Comparison of ENCODE assay signal across 8 cellular contexts in the genomic region with DNA sequence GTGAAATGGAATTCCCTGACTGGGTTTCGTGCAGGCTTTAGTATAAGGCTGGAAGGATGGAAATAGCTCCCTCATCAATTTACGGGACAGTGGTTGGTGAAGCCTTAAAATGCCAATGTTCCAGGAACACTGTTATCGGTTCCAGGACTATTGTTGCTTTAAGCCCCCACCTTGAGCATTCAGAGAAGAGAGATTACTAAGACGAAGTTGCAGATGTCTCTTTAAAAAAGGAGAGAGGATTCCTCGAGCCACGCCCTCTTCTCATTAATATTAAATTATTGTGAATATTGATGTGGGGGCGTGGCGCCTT. TPM values are rescaled to one million over a fixed set of nuclear protein-coding genes. Genes with fewer than 3 reads are reported as not detected.
DNase-seq lines count a peak whose midpoint lies in the region; ATAC-seq, FAIRE-seq and TF ChIP-seq lines count a peak whose summit lies in the region.

No MANE protein-coding gene starts in this region.

- TF ChIP-seq CTCF in astrocyte (IDR thresholded peaks at IDR 0.05; ENCODE audit: insufficient read depth, low read depth, low read length) (no peak), vagina (IDR thresholded peaks at IDR 0.05) (no peak)

- H3K4me3 Mint-ChIP-seq in stimulated activated naive CD8-positive, alpha-beta T cell treated with anti-CD3 and anti-CD28 coated beads, Interleukin-15, Interleukin-2, amounts not matched to agents 100 ng/mL and 50 ng/mL, for 24 hours, result peak overlapping the region; percentile 43
- H3K4me3 Mint-ChIP-seq in astrocyte (ENCODE audit: unreplicated experiment), result peak overlapping the region; percentile 94

- H3K4me1 ChIP-seq in astrocyte (ENCODE audit: insufficient read depth, low read length) (peaks cover 46% of the 10 kb centered on the region), vagina (peaks cover 91% of the 10 kb centered on the region)

- peaks cover 6% of the 10 kb centered on the region for H3K36me3 ChIP-seq in astrocyte (ENCODE audit: insufficient read depth, low read length)
- H3K36me3 ChIP-seq in vagina, result no peaks in the 10 kb centered on the region

- H3K27me3 ChIP-seq in astrocyte (ENCODE audit: insufficient read depth, low read length), result no peaks in the 10 kb centered on the region
- no peaks in the 10 kb centered on the region for H3K27me3 ChIP-seq in vagina

- no peak for TF ChIP-seq POLR2A in vagina (IDR thresholded peaks at IDR 0.05)

- peak overlapping the region; percentile 94 for H3K9ac ChIP-seq in astrocyte (ENCODE audit: low read length)

- H3K9me3 ChIP-seq in astrocyte (ENCODE audit: insufficient read depth, low read depth, low read length) (no peaks in the 10 kb centered on the region), vagina (no peaks in the 10 kb centered on the region)

- H3K4me3 ChIP-seq in astrocyte (ENCODE audit: insufficient read depth, low read depth, low read length) (peak overlapping the region; percentile 86), vagina (peak overlapping the region; percentile 63 to 64)

- H4K20me1 ChIP-seq in astrocyte (ENCODE audit: insufficient read depth, low read length), result peaks cover 27% of the 10 kb centered on the region

- H3K79me2 ChIP-seq in astrocyte (ENCODE audit: insufficient read depth, low read length), result peaks cover 46% of the 10 kb centered on the region

- ATAC-seq in stimulated activated naive CD8-positive, alpha-beta T cell treated with anti-CD3 and anti-CD28 coated beads, Interleukin-15, Interleukin-2, amounts not matched to agents 100 U/mL and 50 U/mL, for 24 hours, result no peak

- H3K4me2 ChIP-seq in astrocyte (ENCODE audit: low read length), result peak overlapping the region; percentile 97

- H2AFZ ChIP-seq in astrocyte (ENCODE audit: low read depth, low read length), result no peak overlapping the region

- no peak overlapping the region for H3K27ac Mint-ChIP-seq in stimulated activated naive CD8-positive, alpha-beta T cell treated with anti-CD3 and anti-CD28 coated beads, Interleukin-15, Interleukin-2, amounts not matched to agents 100 ng/mL and 50 ng/mL, for 24 hours
- peak overlapping the region; percentile 91 for H3K27ac Mint-ChIP-seq in astrocyte (ENCODE audit: unreplicated experiment)

- no peak for DNase-seq in stimulated activated naive CD8-positive, alpha-beta T cell treated with anti-CD3 and anti-CD28 coated beads, Interleukin-15, Interleukin-2, amounts not matched to agents 100 U/mL and 50 U/mL, for 24 hours
- no peak for DNase-seq in astrocyte (ENCODE audit: low read depth)
- DNase-seq in kidney tubule cell (ENCODE audit: low spot score), result peak; percentile 48
- DNase-seq in vagina (ENCODE audit: extremely low spot score in 2 of 2), result no peak
- DNase-seq in NCI-H1436 treated with DMSO at 0.1 percent for 48 hours (lab: John Stamatoyannopoulos, UW), result no peak
- DNase-seq in NCI-H2081 treated with DMSO at 0.1 percent for 48 hours (lab: John Stamatoyannopoulos, UW), result no peak
- DNase-seq in NCI-H2196 (lab: John Stamatoyannopoulos, UW; ENCODE audit: unreplicated experiment), result no peak

- intact Hi-C loops in vagina (cut with DNase I), result loop anchor here (5.0 kb wide), 1 partner anchor 35 kb away; no protein-coding TSS in a partner anchor

- peaks cover 37% of the 10 kb centered on the region for H3K27me3 Mint-ChIP-seq in stimulated activated naive CD8-positive, alpha-beta T cell treated with anti-CD3 and anti-CD28 coated beads, Interleukin-15, Interleukin-2, amounts not matched to agents 100 ng/mL and 50 ng/mL, for 24 hours
- peaks cover 2% of the 10 kb centered on the region for H3K27me3 Mint-ChIP-seq in astrocyte (ENCODE audit: low read depth, unreplicated experiment)

- H3K27ac ChIP-seq in astrocyte (ENCODE audit: low read depth, low read length) (peak overlapping the region; percentile 84), vagina (peak overlapping the region; percentile 93)

- peaks cover 8% of the 10 kb centered on the region for H3K4me1 Mint-ChIP-seq in stimulated activated naive CD8-positive, alpha-beta T cell treated with anti-CD3 and anti-CD28 coated beads, Interleukin-15, Interleukin-2, amounts not matched to agents 100 ng/mL and 50 ng/mL, for 24 hours (ENCODE audit: low read depth)
- peaks cover 31% of the 10 kb centered on the region for H3K4me1 Mint-ChIP-seq in astrocyte (ENCODE audit: low read depth, unreplicated experiment)

- no peaks in the 10 kb centered on the region for H3K36me3 Mint-ChIP-seq in stimulated activated naive CD8-positive, alpha-beta T cell treated with anti-CD3 and anti-CD28 coated beads, Interleukin-15, Interleukin-2, amounts not matched to agents 100 ng/mL and 50 ng/mL, for 24 hours (ENCODE audit: low read depth)
- H3K36me3 Mint-ChIP-seq in astrocyte (ENCODE audit: low read depth, unreplicated experiment), result peaks cover 16% of the 10 kb centered on the region

- no peak for FAIRE-seq in astrocyte (lab: Jason Lieb, UNC)

- no peaks in the 10 kb centered on the region for H3K9me3 Mint-ChIP-seq in stimulated activated naive CD8-positive, alpha-beta T cell treated with anti-CD3 and anti-CD28 coated beads, Interleukin-15, Interleukin-2, amounts not matched to agents 100 ng/mL and 50 ng/mL, for 24 hours
- no peaks in the 10 kb centered on the region for H3K9me3 Mint-ChIP-seq in astrocyte (ENCODE audit: unreplicated experiment)

RNA-seq across cellular contexts. Expression of a gene that starts 0.2 kb away (rescaled TPM):
- 324 and 399 TPM in 2 replicates for total RNA-seq in astrocyte
- 11.8 TPM for total RNA-seq in vagina

Comparison
In these comparisons a context has a peak if more than half of its experiments do, and no peak if none do; other contexts are left out.
1. RNA of a gene that starts 0.2 kb away (total RNA-seq): 324 to 399 TPM in astrocyte; 11.8 TPM in vagina (single experiment); every median in the first group is over 10 times any median in the second.